In the genomic region with DNA sequence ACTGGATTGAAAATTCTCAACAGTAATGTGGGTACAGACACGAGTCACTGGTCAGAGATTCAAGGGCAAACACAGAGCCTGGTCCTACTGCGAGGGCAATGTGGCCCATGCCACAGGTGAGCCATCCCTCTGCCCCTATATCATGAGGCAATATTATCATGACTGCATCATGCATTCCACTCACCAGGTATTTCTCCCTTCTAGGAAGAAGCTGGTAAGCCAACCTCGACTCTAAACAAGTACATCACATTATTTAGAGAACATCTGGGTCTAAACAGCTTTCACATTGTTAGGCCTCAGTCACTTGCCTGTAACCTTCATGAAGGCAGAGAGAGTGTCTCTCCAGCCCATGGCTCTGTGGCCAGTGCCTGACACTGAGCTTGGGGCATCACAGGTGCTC, we compare ENCODE assay signal across 23 cellular contexts. TPM values are rescaled to one million over a fixed set of nuclear protein-coding genes. Genes with fewer than 3 reads are reported as not detected.
DNase-seq lines count a peak whose midpoint lies in the region; ATAC-seq and TF ChIP-seq lines count a peak whose summit lies in the region.
"Had no signal": no experiment of that assay in that cellular context is flagged by ENCODE, and none has a peak within 500 bp of the region (broad histone marks: within the 10 kb centered on the region; RNA-seq: fewer than 3 reads in every experiment).

No MANE protein-coding gene starts in this region.

- no peaks in the 10 kb centered on the region for H3K9me3 ChIP-seq in trophoblast cell (ENCODE audit: insufficient read depth, low read depth, low read length)
- H3K9me3 ChIP-seq: BE2C, BLaER1 had no signal

- H2AK5ac ChIP-seq in trophoblast cell (ENCODE audit: low read length), result no peak overlapping the region

- no peak for TF ChIP-seq CTCF in natural killer cell (IDR thresholded peaks at IDR 0.05)

- H3K23ac ChIP-seq in trophoblast cell (ENCODE audit: low read length), result no peak overlapping the region

- ATAC-seq in natural killer cell treated with Interleukin-12 subunit alpha and Interleukin-12 subunit beta and Interleukin-15 and Interleukin-18, amount 100 ng/mL, for 72 hours, result no peak
- no peak for ATAC-seq in natural killer cell
- ATAC-seq: GM12878 had no signal

- no peak overlapping the region for H4K12ac ChIP-seq in trophoblast cell (ENCODE audit: low read depth, low read length)

- H3K79me2 ChIP-seq in trophoblast cell (ENCODE audit: control insufficient read depth, insufficient read depth, low read length, poor library complexity), result no peaks in the 10 kb centered on the region

- H3K4me3 Mint-ChIP-seq in natural killer cell treated with Interleukin-12 subunit alpha and Interleukin-12 subunit beta and Interleukin-15 and Interleukin-18, amount 100 ng/mL, for 72 hours, result no peak overlapping the region
- no peak overlapping the region for H3K4me3 Mint-ChIP-seq in natural killer cell
- H3K4me3 Mint-ChIP-seq: CD14-positive monocyte; CD4-positive, alpha-beta memory T cell; CD4-positive, CD25-positive, alpha-beta regulatory T cell; CD8-positive, alpha-beta memory T cell had no signal

- H3K4me1 ChIP-seq in trophoblast cell (ENCODE audit: control insufficient read depth in 1 of 2, insufficient read depth in 2 of 2, low read length in 2 of 2), result peaks cover 7 to 11% of the 10 kb centered on the region in 2 experiments
- H3K4me1 ChIP-seq: BE2C, BLaER1 had no signal

- WGBS in trophoblast cell (ENCODE audit: extremely low coverage, insufficient coverage, insufficient read length), result no CpG with 5 or more reads among the region's 3 CpGs

- no peak overlapping the region for H2BK12ac ChIP-seq in trophoblast cell (ENCODE audit: low read length)

- no peak overlapping the region for H3K27ac Mint-ChIP-seq in natural killer cell treated with Interleukin-12 subunit alpha and Interleukin-12 subunit beta and Interleukin-15 and Interleukin-18, amount 100 ng/mL, for 72 hours
- no peak overlapping the region for H3K27ac Mint-ChIP-seq in natural killer cell
- H3K27ac Mint-ChIP-seq: CD14-positive monocyte; CD4-positive, alpha-beta memory T cell; CD4-positive, CD25-positive, alpha-beta regulatory T cell; CD8-positive, alpha-beta memory T cell had no signal

- no peak overlapping the region for H3K14ac ChIP-seq in trophoblast cell (ENCODE audit: low read length)

- H2BK120ac ChIP-seq in trophoblast cell (ENCODE audit: insufficient read depth, low read length, poor library complexity), result no peak overlapping the region

- no peaks in the 10 kb centered on the region for H3K36me3 ChIP-seq in trophoblast cell (ENCODE audit: control insufficient read depth in 1 of 2, insufficient read depth in 2 of 2, low read length in 2 of 2)
- H3K36me3 ChIP-seq: BE2C, BLaER1 had no signal

- no peak overlapping the region for H3K27ac ChIP-seq in trophoblast cell (ENCODE audit: low read depth, low read length)
- H3K27ac ChIP-seq: BLaER1 had no signal

- no peak overlapping the region for H4K91ac ChIP-seq in trophoblast cell (ENCODE audit: low read depth, low read length)

- H3K9ac ChIP-seq in trophoblast cell (ENCODE audit: low read length), result no peak overlapping the region
- H3K9ac ChIP-seq: BLaER1 had no signal

- H3K36me3 Mint-ChIP-seq in natural killer cell treated with Interleukin-12 subunit alpha and Interleukin-12 subunit beta and Interleukin-15 and Interleukin-18, amount 100 ng/mL, for 72 hours, result no peaks in the 10 kb centered on the region
- H3K36me3 Mint-ChIP-seq in natural killer cell, result no peaks in the 10 kb centered on the region
- H3K36me3 Mint-ChIP-seq: CD14-positive monocyte; CD4-positive, alpha-beta memory T cell; CD4-positive, CD25-positive, alpha-beta regulatory T cell; CD8-positive, alpha-beta memory T cell had no signal

- no peaks in the 10 kb centered on the region for H3K27me3 ChIP-seq in trophoblast cell (ENCODE audit: insufficient read depth, low read length)
- H3K27me3 ChIP-seq: BE2C, BLaER1 had no signal

- H2AFZ ChIP-seq in trophoblast cell (ENCODE audit: insufficient read depth, low read length, poor library complexity), result no peak overlapping the region

- no peak overlapping the region for H3K4me2 ChIP-seq in trophoblast cell (ENCODE audit: low read length)
- H3K4me2 ChIP-seq: BLaER1 had no signal

- peaks cover 0 to 2% of the 10 kb centered on the region in 2 donors for H3K4me1 Mint-ChIP-seq in natural killer cell treated with Interleukin-12 subunit alpha and Interleukin-12 subunit beta and Interleukin-15 and Interleukin-18, amount 100 ng/mL, for 72 hours (ENCODE audit: low read depth in 2 of 2)
- H3K4me1 Mint-ChIP-seq in natural killer cell, result peaks cover 0 to 10% of the 10 kb centered on the region in 2 donors

- H2BK5ac ChIP-seq in trophoblast cell (ENCODE audit: low read depth, low read length, poor library complexity), result no peak overlapping the region

- no peak overlapping the region for H4K8ac ChIP-seq in trophoblast cell (ENCODE audit: low read depth, low read length)

- intact Hi-C loops in natural killer cell (cut with micrococcal nuclease), result no loop called here

- no peak overlapping the region for H3K4ac ChIP-seq in trophoblast cell (ENCODE audit: low read depth, low read length)

- no peak overlapping the region for H3K4me3 ChIP-seq in trophoblast cell (ENCODE audit: low read depth, low read length)
- H3K4me3 ChIP-seq: BLaER1, GM12878 had no signal

- no peak overlapping the region for H3K18ac ChIP-seq in trophoblast cell (ENCODE audit: low read length)

- H3K9me3 Mint-ChIP-seq in natural killer cell treated with Interleukin-12 subunit alpha and Interleukin-12 subunit beta and Interleukin-15 and Interleukin-18, amount 100 ng/mL, for 72 hours, result no peaks in the 10 kb centered on the region
- no peaks in the 10 kb centered on the region for H3K9me3 Mint-ChIP-seq in natural killer cell
- H3K9me3 Mint-ChIP-seq: CD4-positive, alpha-beta memory T cell; CD4-positive, CD25-positive, alpha-beta regulatory T cell; CD8-positive, alpha-beta memory T cell had no signal

- H3K27me3 Mint-ChIP-seq in natural killer cell treated with Interleukin-12 subunit alpha and Interleukin-12 subunit beta and Interleukin-15 and Interleukin-18, amount 100 ng/mL, for 72 hours, result peaks cover 5 to 9% of the 10 kb centered on the region in 2 donors
- peaks cover 0 to 12% of the 10 kb centered on the region in 2 donors for H3K27me3 Mint-ChIP-seq in natural killer cell (ENCODE audit: low read depth in 2 of 2)
- H3K27me3 Mint-ChIP-seq: CD8-positive, alpha-beta memory T cell had no signal

- peak; percentile 12 for DNase-seq in natural killer cell treated with Interleukin-12 subunit alpha and Interleukin-12 subunit beta and Interleukin-15 and Interleukin-18, amount 100 ng/mL, for 72 hours (ENCODE audit: low spot score)
- DNase-seq in natural killer cell (no peak), trophoblast cell (peak; percentile 47 to 78), activated T-cell treated with anti-CD3 and anti-CD28 coated beads for 4 hours (no peak)
- no peak for DNase-seq in activated CD8-positive, alpha-beta memory T cell treated with anti-CD3 and anti-CD28 coated beads, Interleukin-2, amount 50 U/mL, for 4 hours
- DNase-seq: 8988T; ACHN; BE2C; C1 segment of cervical spinal cord; CD4-positive, alpha-beta memory T cell; CD4-positive, CD25-positive, alpha-beta regulatory T cell; CD8-positive, alpha-beta memory T cell; COR-L47; DMS 273 treated with DMSO at 0.1 percent for 48 hours; DMS153; DMS53; DMS79; DND-41; EL; GDM1 had no signal

- H3K79me1 ChIP-seq in trophoblast cell (ENCODE audit: low read length), result peaks cover 7% of the 10 kb centered on the region

RNA-seq across cellular contexts. Expression of gene RPL31, which starts 14.6 kb away (rescaled TPM):
- total RNA-seq in natural killer cell treated with Interleukin-12 subunit alpha and Interleukin-12 subunit beta and Interleukin-15 and Interleukin-18, amount 100 ng/mL, for 72 hours, result 1,000 to 10,000 TPM in 1 of 2 donors, 100 to 1,000 TPM in 1; 623 to 1,027 TPM
- total RNA-seq in natural killer cell, result 100 to 1,000 TPM; 797 to 996 (median 940) TPM
- polyA plus RNA-seq in trophoblast cell (2013), result 1,205 and 1,283 TPM in 2 replicates

Comparison
In these comparisons a context has a peak if more than half of its experiments do, and no peak if none do; other contexts are left out.
1. DNase-seq: peak in natural killer cell treated with Interleukin-12 subunit alpha and Interleukin-12 subunit beta and Interleukin-15 and Interleukin-18, amount 100 ng/mL, for 72 hours (single experiment) and trophoblast cell (2 of 2); none in natural killer cell (single experiment), activated CD8-positive, alpha-beta memory T cell treated with anti-CD3 and anti-CD28 coated beads, Interleukin-2, amount 50 U/mL, for 4 hours (single experiment) and activated T-cell treated with anti-CD3 and anti-CD28 coated beads for 4 hours (single experiment).